8 cellular contexts compared by ENCODE assay signal in the genomic region with DNA sequence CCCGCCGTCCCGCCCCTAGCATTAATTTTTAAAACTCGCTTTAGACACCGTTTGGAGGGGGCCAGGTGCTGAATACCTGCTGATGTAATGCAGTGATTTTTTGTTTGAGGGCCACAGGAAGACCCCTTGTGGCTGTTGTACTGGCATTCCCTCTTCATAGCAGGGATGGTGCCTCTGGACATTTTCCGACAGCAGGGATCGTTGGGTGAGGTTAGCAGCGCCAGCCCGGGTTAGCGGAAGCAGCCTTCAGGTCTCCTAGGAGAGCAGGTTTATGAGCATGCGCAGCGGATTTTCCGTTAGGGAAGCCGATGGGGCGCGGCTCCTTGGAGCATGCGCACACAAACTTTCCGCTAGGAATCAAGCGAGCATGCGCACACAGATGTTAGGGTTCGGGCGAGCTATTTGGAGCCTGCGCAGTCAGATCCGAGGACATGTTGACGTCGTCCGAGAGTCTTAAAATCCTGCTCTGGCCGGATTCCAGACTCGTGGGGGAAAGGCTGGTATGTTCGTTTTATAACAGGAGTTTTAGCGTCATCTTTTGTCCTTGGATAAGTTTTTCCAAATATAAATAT. TPM values are rescaled to one million over a fixed set of nuclear protein-coding genes. Genes with fewer than 3 reads are reported as not detected.
A peak's percentile ranks its signal among the peaks of the same experiment; 100 is the strongest.
DNase-seq lines count a peak whose midpoint lies in the region; ATAC-seq and FAIRE-seq lines count a peak whose summit lies in the region.

No MANE protein-coding gene starts in this region.

- ATAC-seq in GM18907 (IDR thresholded peaks at IDR 0.05; ENCODE audit: unreplicated experiment) (peak; percentile 88), HG03159 (IDR thresholded peaks at IDR 0.05; ENCODE audit: unreplicated experiment) (peak; percentile 89)

- H3K4me3 ChIP-seq in ACC112 (ENCODE audit: low read depth, low read length) (peak overlapping the region; percentile 95), mesendoderm (ENCODE audit: low read length) (peak overlapping the region; percentile 75)

- H3K79me1 ChIP-seq in mesendoderm (ENCODE audit: low read length): no peaks in the 10 kb centered on the region

- peak overlapping the region; percentile 98 for H2AFZ ChIP-seq in ACC112 (ENCODE audit: low read length, unreplicated experiment)

- no peak overlapping the region for H2BK15ac ChIP-seq in mesendoderm (replicated peaks; ENCODE audit: low read depth)

- peak overlapping the region; percentile 80 for H3K4me2 ChIP-seq in mesendoderm (ENCODE audit: low read length)

- H3K27ac ChIP-seq in ACC112 (ENCODE audit: low read depth, low read length) (peak overlapping the region; percentile 42), mesendoderm (ENCODE audit: low read depth, low read length) (peak overlapping the region; percentile 25)

- peak overlapping the region; percentile 92 for H2BK5ac ChIP-seq in mesendoderm (ENCODE audit: low read length)

- H3K79me2 ChIP-seq in ACC112 (ENCODE audit: control insufficient read depth, insufficient read depth, low read length, unreplicated experiment) (peaks cover 17% of the 10 kb centered on the region), mesendoderm (ENCODE audit: control insufficient read depth, insufficient read depth, low read length) (no peaks in the 10 kb centered on the region)

- DNase-seq in NK-92 (lab: John Stamatoyannopoulos, UW; ENCODE audit: unreplicated experiment): peak; percentile 65
- peak; percentile 89 for DNase-seq in activated CD8-positive, alpha-beta memory T cell treated with anti-CD3 and anti-CD28 coated beads, Interleukin-2, amount 50 U/mL, for 4 hours
- DNase-seq in mesendoderm: peak; percentile 99
- peak; percentile 87 for DNase-seq in stimulated activated CD8-positive, alpha-beta memory T cell treated with anti-CD3 and anti-CD28 coated beads, Interleukin-12 subunit alpha, Interleukin-12 subunit beta, amount 100 ng/mL, for 24 hours (ENCODE audit: extremely low read depth)

- H3K4me1 ChIP-seq in ACC112 (ENCODE audit: control insufficient read depth, insufficient read depth, low read length, unreplicated experiment) (peaks cover 8% of the 10 kb centered on the region), mesendoderm (ENCODE audit: control insufficient read depth, low read depth, low read length) (no peaks in the 10 kb centered on the region)

- no peak overlapping the region for H3K23ac ChIP-seq in mesendoderm (ENCODE audit: low read length)

- peak overlapping the region; percentile 99 for H4K8ac ChIP-seq in mesendoderm (ENCODE audit: low read depth, low read length)

- H3K36me3 ChIP-seq in ACC112 (ENCODE audit: insufficient read depth, low read length) (peaks cover 13% of the 10 kb centered on the region), mesendoderm (ENCODE audit: control insufficient read depth, insufficient read depth, low read length) (no peaks in the 10 kb centered on the region)

- H4K5ac ChIP-seq in mesendoderm (ENCODE audit: low read length): no peak overlapping the region

- peak overlapping the region; percentile 90 for H3K18ac ChIP-seq in mesendoderm (ENCODE audit: low read length)

- peak overlapping the region; percentile 92 for H3K9ac ChIP-seq in mesendoderm (ENCODE audit: low read length)

- peak; percentile 92 for FAIRE-seq in endometrium (lab: Jason Lieb, UNC)

- no peak overlapping the region for H2AK5ac ChIP-seq in mesendoderm (ENCODE audit: low read length)

- H3K4ac ChIP-seq in mesendoderm (ENCODE audit: low read depth, low read length): peak overlapping the region; percentile 2

- no peak overlapping the region for H2BK120ac ChIP-seq in mesendoderm (ENCODE audit: low read depth, low read length)

- peak overlapping the region; percentile 93 for H3K56ac ChIP-seq in mesendoderm (ENCODE audit: low read length)

- H3K27me3 ChIP-seq in ACC112 (ENCODE audit: insufficient read depth, low read length) (no peaks in the 10 kb centered on the region), mesendoderm (ENCODE audit: insufficient read depth, low read length, poor library complexity) (no peaks in the 10 kb centered on the region)

- WGBS in mesendoderm (ENCODE audit: extremely low coverage, insufficient coverage, low lambda C conversion rate): no CpG with 5 or more reads among the region's 31 CpGs

RNA-seq across cellular contexts. Expression of gene C2orf74, which starts 17.2 kb away (rescaled TPM):
- 14.5 TPM for polyA plus RNA-seq in mesendoderm (2013, experiment 1 of 2)
- 14.4 TPM for polyA plus RNA-seq in mesendoderm (2013, experiment 2 of 2)

Comparison
In these comparisons a context has a peak if more than half of its experiments do, and no peak if none do; other contexts are left out.
1. Peak in every context shown above with its lines: DNase-seq, ATAC-seq, H3K4me3 ChIP-seq and H3K27ac ChIP-seq.